Comparison of ENCODE assay signal across 11 cellular contexts in the genomic region with DNA sequence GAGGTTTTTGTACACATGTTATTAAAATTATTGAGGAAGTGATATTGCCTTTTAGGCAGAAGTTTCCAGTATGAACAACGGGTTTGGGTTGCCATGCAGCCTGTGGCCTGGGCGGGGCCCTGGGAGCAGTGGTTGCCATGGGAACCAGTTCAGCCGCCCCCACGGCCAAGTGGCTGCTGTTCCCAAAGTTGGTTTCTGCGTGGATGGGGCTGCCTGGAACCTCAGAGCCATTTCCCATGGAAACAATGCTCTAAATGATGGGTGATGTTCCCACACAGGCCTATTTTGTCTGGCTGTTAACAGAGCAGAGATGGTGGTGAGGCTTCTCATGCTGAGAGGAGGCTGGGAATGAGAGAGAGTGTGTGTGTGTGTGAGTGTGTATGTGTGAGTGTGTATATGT. TPM values are rescaled to one million over a fixed set of nuclear protein-coding genes. Genes with fewer than 3 reads are reported as not detected.
A peak's percentile ranks its signal among the peaks of the same experiment; 100 is the strongest.
DNase-seq lines count a peak whose midpoint lies in the region; ATAC-seq and TF ChIP-seq lines count a peak whose summit lies in the region.
"Had no signal": no experiment of that assay in that cellular context is flagged by ENCODE, and none has a peak within 500 bp of the region (broad histone marks: within the 10 kb centered on the region; RNA-seq: fewer than 3 reads in every experiment).

No MANE protein-coding gene starts in this region.

- H3K27ac ChIP-seq in cingulate gyrus (ENCODE audit: low read depth, low read length): peak overlapping the region; percentile 83
- H3K27ac ChIP-seq in mesenchymal stem cell (ENCODE audit: low read length, poor library complexity, severe bottlenecking): no peak overlapping the region
- no peak overlapping the region for H3K27ac ChIP-seq in transverse colon

- H3K4me2 ChIP-seq in mesenchymal stem cell (ENCODE audit: low read length, poor library complexity, severe bottlenecking): no peak overlapping the region

- no peak for TF ChIP-seq POLR2A in transverse colon (IDR thresholded peaks at IDR 0.05)

- H2BK15ac ChIP-seq in mesenchymal stem cell (ENCODE audit: low read depth, poor library complexity, severe bottlenecking): no peak overlapping the region

- H3K18ac ChIP-seq in mesenchymal stem cell (ENCODE audit: low read depth in 1 of 2, low read length in 2 of 2): no peak overlapping the region

- H2BK12ac ChIP-seq in mesenchymal stem cell (ENCODE audit: low read length in 2 of 2): no peak overlapping the region

- peaks cover 44% of the 10 kb centered on the region for H3K79me1 ChIP-seq in mesenchymal stem cell (replicated peaks; ENCODE audit: low read length, poor library complexity, severe bottlenecking)

- TF ChIP-seq CTCF in transverse colon (IDR thresholded peaks at IDR 0.05): no peak
- TF ChIP-seq CTCF in GM10266 (IDR thresholded peaks at IDR 0.05; ENCODE audit: control insufficient read depth, insufficient read depth, low read depth, missing control alignments): no peak

- H3K9ac ChIP-seq in mesenchymal stem cell (ENCODE audit: low read length): peak overlapping the region; percentile 7

- 89% methylated on average over 5 of the region's 5 CpGs for WGBS in mesenchymal stem cell
- 28% methylated on average over 5 of the region's 5 CpGs; no CpG with 5 or more reads in 1 of the 2 donors for WGBS in transverse colon (ENCODE audit: low coverage in 1 of 2), 2 donors

- ATAC-seq in stimulated activated naive CD8-positive, alpha-beta T cell treated with anti-CD3 and anti-CD28 coated beads, Interleukin-15, Interleukin-2, amounts not matched to agents 100 U/mL and 50 U/mL, for 24 hours: no peak
- no peak for ATAC-seq in HG02759 (IDR thresholded peaks at IDR 0.05; ENCODE audit: unreplicated experiment)
- ATAC-seq: WTC11 had no signal

- H3K4ac ChIP-seq in mesenchymal stem cell (ENCODE audit: low read depth in 1 of 2, low read length in 2 of 2): no peak overlapping the region

- H2BK120ac ChIP-seq in mesenchymal stem cell (ENCODE audit: low read depth, low read length): no peak overlapping the region

- H4K8ac ChIP-seq in mesenchymal stem cell (ENCODE audit: low read length): no peak overlapping the region

- peak; percentile 12 for DNase-seq in activated effector memory CD4-positive, alpha-beta T cell treated with anti-CD3 and anti-CD28 coated beads, Interleukin-2, amount 50 U/mL, for 16 hours
- no peak for DNase-seq in activated effector memory CD4-positive, alpha-beta T cell treated with Interleukin-2 at 50 U/mL for 16 hours
- no peak for DNase-seq in mesenchymal stem cell
- DNase-seq in transverse colon: peak; percentile 26
- DNase-seq in GM10266 (ENCODE audit: extremely low spot score): no peak
- DNase-seq in stimulated activated naive CD8-positive, alpha-beta T cell treated with anti-CD3 and anti-CD28 coated beads, Interleukin-15, Interleukin-2, amounts not matched to agents 100 U/mL and 50 U/mL, for 24 hours: no peak
- DNase-seq: activated naive CD8-positive, alpha-beta T cell treated with anti-CD3 and anti-CD28 coated beads, Interleukin-2, amount 10 ng/mL, durations not matched to agents 7 days and 5 days had no signal

- H2AK5ac ChIP-seq in mesenchymal stem cell (ENCODE audit: low read length, severe bottlenecking): no peak overlapping the region

- H3K9me3 ChIP-seq in mesenchymal stem cell (ENCODE audit: control insufficient read depth, low read length): no peaks in the 10 kb centered on the region
- H3K9me3 ChIP-seq in transverse colon: no peaks in the 10 kb centered on the region

- no peak overlapping the region for H4K91ac ChIP-seq in mesenchymal stem cell (ENCODE audit: low read length)

- intact Hi-C loops in transverse colon (cut with DNase I; ENCODE audit: low total_unique reads): no loop called here

- no peaks in the 10 kb centered on the region for H3K27me3 ChIP-seq in mesenchymal stem cell (ENCODE audit: control insufficient read depth in 1 of 2, insufficient read depth in 1 of 2, low read length in 2 of 2)
- H3K27me3 ChIP-seq in transverse colon: no peaks in the 10 kb centered on the region

- no peak overlapping the region for H2AFZ ChIP-seq in mesenchymal stem cell (ENCODE audit: low read depth, low read length)

- in situ Hi-C loops in transverse colon (cut with MboI; ENCODE audit: low pct_ligation_motif_present in 1 of 4, low pct_unique_long_range_greater_than_20kb in 1 of 4, low sequenced_read_pairs in 3 of 4): no loop called here

- H3K23ac ChIP-seq in mesenchymal stem cell (ENCODE audit: low read length in 2 of 2): no peak overlapping the region

- TF ChIP-seq EP300 in transverse colon (IDR thresholded peaks at IDR 0.05; ENCODE audit: low read depth): no peak

- H3K4me1 ChIP-seq in mesenchymal stem cell (ENCODE audit: control insufficient read depth, insufficient read depth, low read depth, low read length): peaks cover 15% of the 10 kb centered on the region
- no peaks in the 10 kb centered on the region for H3K4me1 ChIP-seq in transverse colon

- H2BK5ac ChIP-seq in mesenchymal stem cell (ENCODE audit: low read depth, low read length, poor library complexity, severe bottlenecking): no peak overlapping the region

- H3K14ac ChIP-seq in mesenchymal stem cell (ENCODE audit: low read length in 2 of 2): no peak overlapping the region

- H3K36me3 ChIP-seq in mesenchymal stem cell (ENCODE audit: control insufficient read depth in 1 of 2, insufficient read depth in 2 of 2, low read depth in 1 of 2, low read length in 2 of 2) (peaks cover 10 to 11% of the 10 kb centered on the region in 2 experiments), transverse colon (no peaks in the 10 kb centered on the region)

- H3K4me3 ChIP-seq in mesenchymal stem cell (ENCODE audit: insufficient read depth in 1 of 2, low read depth in 1 of 2, low read length in 2 of 2): no peak overlapping the region
- no peak overlapping the region for H3K4me3 ChIP-seq in transverse colon

RNA-seq across cellular contexts. Expression of gene MRAS, which starts 19.5 kb away (rescaled TPM):
- polyA plus RNA-seq in mesenchymal stem cell (2013, experiment 1 of 2): 15.9 TPM
- 18.1 TPM for polyA plus RNA-seq in mesenchymal stem cell (2013, experiment 2 of 2)
- total RNA-seq in transverse colon: 1 to 10 TPM; 3.0 to 9.6 (median 6.3) TPM

RNA-seq across cellular contexts. Expression of gene NME9, which starts 38.3 kb away (rescaled TPM):
- 0.04 TPM for polyA plus RNA-seq in mesenchymal stem cell (2013, experiment 1 of 2)
- not detected for polyA plus RNA-seq in mesenchymal stem cell (2013, experiment 2 of 2)
- not detected for total RNA-seq in transverse colon
- total RNA-seq: fibroblast of lung, WTC11 had no signal
- polyA plus RNA-seq: fibroblast of lung had no signal

Comparison
In these comparisons a context has a peak if more than half of its experiments do, and no peak if none do; other contexts are left out.
1. DNase-seq: peak in activated effector memory CD4-positive, alpha-beta T cell treated with anti-CD3 and anti-CD28 coated beads, Interleukin-2, amount 50 U/mL, for 16 hours (single experiment) and transverse colon (single experiment); none in activated effector memory CD4-positive, alpha-beta T cell treated with Interleukin-2 at 50 U/mL for 16 hours (single experiment), mesenchymal stem cell (single experiment), GM10266 (single experiment) and stimulated activated naive CD8-positive, alpha-beta T cell treated with anti-CD3 and anti-CD28 coated beads, Interleukin-15, Interleukin-2, amounts not matched to agents 100 U/mL and 50 U/mL, for 24 hours (single experiment).